In the genomic region with DNA sequence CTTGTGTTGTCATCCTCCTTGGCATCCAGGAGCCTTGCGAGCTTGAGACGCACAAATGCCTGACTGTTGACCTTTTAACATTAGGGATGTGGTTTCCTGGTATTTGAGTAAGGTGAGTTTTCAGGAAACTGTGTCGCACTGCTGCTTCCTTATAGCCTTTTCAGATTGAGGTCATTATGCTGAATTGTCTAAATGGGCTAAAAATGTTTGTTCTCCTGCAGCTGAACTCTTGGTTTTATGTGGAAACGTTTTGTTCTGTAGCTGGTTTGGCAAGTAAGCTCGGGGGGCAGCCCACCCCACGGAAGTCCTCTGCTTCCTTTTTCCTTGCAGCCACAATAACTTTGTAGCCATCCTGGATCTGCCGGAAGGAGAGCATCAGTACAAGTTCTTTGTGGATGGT, we compare ENCODE assay signal across 10 cellular contexts. TPM values are rescaled to one million over a fixed set of nuclear protein-coding genes. Genes with fewer than 3 reads are reported as not detected.
DNase-seq lines count a peak whose midpoint lies in the region; ATAC-seq and TF ChIP-seq lines count a peak whose summit lies in the region.
"Had no signal": no experiment of that assay in that cellular context is flagged by ENCODE, and none has a peak within 500 bp of the region (broad histone marks: within the 10 kb centered on the region; RNA-seq: fewer than 3 reads in every experiment).

No MANE protein-coding gene starts in this region.

- TF ChIP-seq CTCF in GM13976 (IDR thresholded peaks at IDR 0.05; ENCODE audit: borderline replicate concordance, control extremely low read depth, extremely low read depth, insufficient read depth, missing control alignments) = no peak

- no peak overlapping the region for H3K4me3 Mint-ChIP-seq in CD4-positive, CD25-positive, alpha-beta regulatory T cell
- peak overlapping the region; percentile 72 for H3K4me3 Mint-ChIP-seq in T-helper 2 cell treated with Interferon-gamma antibody and Interleukin-4, amounts not matched to agents 5 μg/mL and 100 μg/mL, for 36 hours

- no peak for ATAC-seq in CD4-positive, CD25-positive, alpha-beta regulatory T cell (ENCODE audit: low read depth in 2 of 2)
- no peak for ATAC-seq in GM21515 (IDR thresholded peaks at IDR 0.05; ENCODE audit: unreplicated experiment)

- peaks cover 23% of the 10 kb centered on the region for H3K4me1 ChIP-seq in CD4-positive, CD25-positive, alpha-beta regulatory T cell (ENCODE audit: control insufficient read depth, insufficient read depth, low read length, poor library complexity, severe bottlenecking)
- H3K4me1 ChIP-seq: SJSA1 had no signal

- H3K27me3 Mint-ChIP-seq in CD4-positive, CD25-positive, alpha-beta regulatory T cell = no peaks in the 10 kb centered on the region
- H3K27me3 Mint-ChIP-seq in T-helper 2 cell treated with Interferon-gamma antibody and Interleukin-4, amounts not matched to agents 5 μg/mL and 100 μg/mL, for 36 hours (ENCODE audit: low read depth) = no peaks in the 10 kb centered on the region

- in situ Hi-C loops in GM13976 (cut with MboI; ENCODE audit: low sequenced_read_pairs, unreplicated experiment) = no loop called here

- H3K27me3 ChIP-seq in CD4-positive, CD25-positive, alpha-beta regulatory T cell (ENCODE audit: control insufficient read depth, insufficient read depth, low read length) = no peaks in the 10 kb centered on the region
- H3K27me3 ChIP-seq: SJSA1 had no signal

- peak overlapping the region; percentile 33 to 52 (median 45) for H3K27ac Mint-ChIP-seq in CD4-positive, CD25-positive, alpha-beta regulatory T cell
- peak overlapping the region; percentile 82 for H3K27ac Mint-ChIP-seq in T-helper 2 cell treated with Interferon-gamma antibody and Interleukin-4, amounts not matched to agents 5 μg/mL and 100 μg/mL, for 36 hours

- H3K4me1 Mint-ChIP-seq in CD4-positive, CD25-positive, alpha-beta regulatory T cell = peaks cover 33 to 53% (median 43%) of the 10 kb centered on the region in 4 donors
- peaks cover 43% of the 10 kb centered on the region for H3K4me1 Mint-ChIP-seq in T-helper 2 cell treated with Interferon-gamma antibody and Interleukin-4, amounts not matched to agents 5 μg/mL and 100 μg/mL, for 36 hours (ENCODE audit: low read depth)

- no peak overlapping the region for H3K4me3 ChIP-seq in CD4-positive, CD25-positive, alpha-beta regulatory T cell (ENCODE audit: low read depth, low read length)
- H3K4me3 ChIP-seq: SJSA1 had no signal

- peaks cover 72% of the 10 kb centered on the region for H3K36me3 Mint-ChIP-seq in CD4-positive, CD25-positive, alpha-beta regulatory T cell
- H3K36me3 Mint-ChIP-seq in T-helper 2 cell treated with Interferon-gamma antibody and Interleukin-4, amounts not matched to agents 5 μg/mL and 100 μg/mL, for 36 hours (ENCODE audit: low read depth) = peaks cover 83% of the 10 kb centered on the region

- peaks cover 73% of the 10 kb centered on the region for H3K36me3 ChIP-seq in CD4-positive, CD25-positive, alpha-beta regulatory T cell (ENCODE audit: control insufficient read depth, insufficient read depth, low read length)

- DNase-seq in CD4-positive, CD25-positive, alpha-beta regulatory T cell = peak in 1 of 3 donors; percentile 65
- peak; percentile 17 for DNase-seq in T-helper 2 cell treated with Interferon-gamma antibody and Interleukin-4, amounts not matched to agents 5 μg/mL and 100 μg/mL, for 36 hours (ENCODE audit: low spot score)
- DNase-seq in glomerular endothelial cell (ENCODE audit: extremely low read depth, low read depth, low spot score) = peak; percentile 88
- peak; percentile 26 for DNase-seq in pons (ENCODE audit: low spot score)
- no peak for DNase-seq in COLO668 (lab: John Stamatoyannopoulos, UW; ENCODE audit: unreplicated experiment)
- DNase-seq in NCI-H345 treated with DMSO at 0.1 percent for 48 hours (lab: John Stamatoyannopoulos, UW; ENCODE audit: unreplicated experiment) = no peak
- DNase-seq in GM13976 (ENCODE audit: low spot score) = no peak
- DNase-seq: occipital lobe had no signal

- no peaks in the 10 kb centered on the region for H3K9me3 ChIP-seq in CD4-positive, CD25-positive, alpha-beta regulatory T cell (ENCODE audit: control insufficient read depth in 2 of 2, low read length in 2 of 2)
- H3K9me3 ChIP-seq: SJSA1 had no signal

- no peaks in the 10 kb centered on the region for H3K9me3 Mint-ChIP-seq in CD4-positive, CD25-positive, alpha-beta regulatory T cell
- H3K9me3 Mint-ChIP-seq in T-helper 2 cell treated with Interferon-gamma antibody and Interleukin-4, amounts not matched to agents 5 μg/mL and 100 μg/mL, for 36 hours = no peaks in the 10 kb centered on the region

- H3K27ac ChIP-seq in CD4-positive, CD25-positive, alpha-beta regulatory T cell (ENCODE audit: insufficient read depth, low read length, poor library complexity, severe bottlenecking) = no peak overlapping the region
- H3K27ac ChIP-seq: SJSA1 had no signal

RNA-seq across cellular contexts. Expression of a gene that starts 5.7 kb away (rescaled TPM):
- total RNA-seq in CD4-positive, CD25-positive, alpha-beta regulatory T cell = 23.5 TPM
- polyA plus RNA-seq in CD4-positive, CD25-positive, alpha-beta regulatory T cell = 10 to 100 TPM; 40.9 to 66.2 (median 51.5) TPM
- 25.4 and 53.0 TPM in 2 replicates for total RNA-seq in glomerular endothelial cell

Comparison
In these comparisons a context has a peak if more than half of its experiments do, and no peak if none do; other contexts are left out.
1. DNase-seq: peak in T-helper 2 cell treated with Interferon-gamma antibody and Interleukin-4, amounts not matched to agents 5 μg/mL and 100 μg/mL, for 36 hours (single experiment), glomerular endothelial cell (single experiment) and pons (single experiment); none in COLO668 (single experiment), NCI-H345 treated with DMSO at 0.1 percent for 48 hours (single experiment) and GM13976 (single experiment).